28 cellular contexts compared by ENCODE assay signal in genomic region chr7:135178364-135178763, GRCh38. TPM values are rescaled to one million over a fixed set of nuclear protein-coding genes. Genes with fewer than 3 reads are reported as not detected.
"Had no signal": no experiment of that assay in that cellular context is flagged by ENCODE, and none has a peak within 500 bp of the region (broad histone marks: within the 10 kb centered on the region; RNA-seq: fewer than 3 reads in every experiment).

No MANE protein-coding gene starts in this region.

- DNase-seq: activated CD4-positive, alpha-beta memory T cell treated with anti-CD3 and anti-CD28 coated beads for 36 hours; activated CD4-positive, alpha-beta T cell treated with anti-CD3 and anti-CD28 coated beads for 48 hours; activated effector memory CD4-positive, alpha-beta T cell treated with anti-CD3 and anti-CD28 coated beads, Interleukin-2, amount 50 U/mL, for 16 hours; activated naive CD4-positive, alpha-beta T cell treated with anti-CD3 and anti-CD28 coated beads, Interleukin-2, amount 10 ng/mL, durations not matched to agents 7 days and 5 days; activated T-cell treated with anti-CD3 and anti-CD28 coated beads for 4 hours; amygdala; cerebellar nuclear complex; endodermal cell; glutamatergic neuron; naive B cell; stimulated activated CD4-positive, alpha-beta T cell treated with anti-CD3 and anti-CD28 coated beads, Interleukin-4, amount 100 ng/mL, for 1 hour; stimulated activated naive CD4-positive, alpha-beta T cell treated with Interleukin-2 at 50 U/mL for 16 hours; substantia nigra; SW 1271; T-helper 17 cell; uterus had no signal

- H3K79me2 ChIP-seq: hepatocyte had no signal

- ATAC-seq: T-helper 17 cell had no signal

- H3K36me3 ChIP-seq: uterus had no signal

- H3K4me1 Mint-ChIP-seq: activated naive CD4-positive, alpha-beta T cell treated with anti-CD3 and anti-CD28 coated beads, Interleukin-2, amount 10 ng/mL, durations not matched to agents 7 days and 5 days; endodermal cell; T-helper 17 cell had no signal

- H3K4me2 ChIP-seq: hepatocyte had no signal

- H3K27ac Mint-ChIP-seq: activated CD4-positive, alpha-beta memory T cell treated with anti-CD3 and anti-CD28 coated beads for 36 hours; activated naive CD4-positive, alpha-beta T cell treated with anti-CD3 and anti-CD28 coated beads, Interleukin-2, amount 10 ng/mL, durations not matched to agents 7 days and 5 days; endodermal cell; naive B cell; T-helper 17 cell had no signal

- H3K27ac ChIP-seq: coronary artery, hepatocyte, spleen, tibial artery, uterus had no signal

- H2AFZ ChIP-seq: hepatocyte had no signal

- H3K27me3 ChIP-seq: hepatocyte, spleen, tibial artery, uterus had no signal

- H3K4me3 Mint-ChIP-seq: activated CD4-positive, alpha-beta memory T cell treated with anti-CD3 and anti-CD28 coated beads for 36 hours; activated naive CD4-positive, alpha-beta T cell treated with anti-CD3 and anti-CD28 coated beads, Interleukin-2, amount 10 ng/mL, durations not matched to agents 7 days and 5 days; endodermal cell; T-helper 17 cell had no signal

- H3K27me3 Mint-ChIP-seq: activated CD4-positive, alpha-beta memory T cell treated with anti-CD3 and anti-CD28 coated beads for 36 hours; activated naive CD4-positive, alpha-beta T cell treated with anti-CD3 and anti-CD28 coated beads, Interleukin-2, amount 10 ng/mL, durations not matched to agents 7 days and 5 days; naive B cell; T-helper 17 cell had no signal

- H3K4me3 ChIP-seq: coronary artery, hepatocyte, spleen, tibial artery, uterus had no signal

- H3K4me1 ChIP-seq: spleen, uterus had no signal

RNA-seq across cellular contexts. Expression of gene TMEM140, which starts 30.5 kb away (rescaled TPM):
- total RNA-seq: endodermal cell had no signal

RNA-seq across cellular contexts. Expression of gene STRA8, which starts 55.3 kb away (rescaled TPM):
- total RNA-seq: activated CD4-positive, alpha-beta memory T cell treated with anti-CD3 and anti-CD28 coated beads for 36 hours; endodermal cell; frontal cortex; hepatocyte; mesenteric fat pad; mucosa of gallbladder; osteoblast; posterior vena cava; renal cortical epithelial cell; spleen; T-helper 17 cell; uterus had no signal
- polyA plus RNA-seq: hepatocyte, liver, neural cell, spleen had no signal
